In the genomic region with DNA sequence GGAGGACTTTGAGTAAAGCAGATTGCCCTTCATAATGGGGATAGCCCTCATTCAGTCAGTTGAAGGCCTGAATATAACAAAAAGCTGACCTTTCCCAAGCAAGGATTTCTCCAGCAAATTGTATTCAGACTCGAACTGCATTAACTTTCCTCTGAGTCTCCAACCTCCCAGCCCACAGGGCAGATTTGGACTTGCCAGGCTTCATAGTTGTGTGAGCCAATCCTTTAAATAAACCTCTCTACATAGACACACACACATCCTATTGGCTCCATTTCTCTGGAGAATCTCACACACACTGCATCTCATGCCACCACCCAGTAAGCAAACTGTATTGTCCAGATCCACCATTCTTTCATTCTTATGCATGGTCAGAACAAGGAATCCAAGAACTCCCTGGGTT, we compare ENCODE assay signal across 40 cellular contexts.
"Had no signal": no experiment of that assay in that cellular context is flagged by ENCODE, and none has a peak within 500 bp of the region (broad histone marks: within the 10 kb centered on the region; RNA-seq: fewer than 3 reads in every experiment).

No MANE protein-coding gene starts in this region.

- ATAC-seq: activated CD8-positive, alpha-beta T cell treated with anti-CD3 and anti-CD28 coated beads for 36 hours; activated naive CD4-positive, alpha-beta T cell treated with anti-CD3 and anti-CD28 coated beads, Interleukin-2, amount 50 U/mL, for 72 hours; activated T-cell treated with anti-CD3 and anti-CD28 coated beads, Interleukin-2, amount 50 U/mL, for 4 hours; activated T-cell treated with anti-CD3 and anti-CD28 coated beads, Interleukin-2, amount 50 U/mL, for 72 hours; activated T-helper 17 cell treated with anti-CD3 and anti-CD28 coated beads, Interleukin-2, amount 50 U/mL, for 72 hours; body of pancreas had no signal

- H3K27me3 ChIP-seq: adrenal gland, body of pancreas, brain microvascular endothelial cell, breast epithelium, cardiac muscle cell had no signal

- H3K9me3 ChIP-seq: adrenal gland, body of pancreas, breast epithelium had no signal

- H3K27me3 Mint-ChIP-seq: activated B cell treated with CpG ODN at 0.5 μM for 24 hours; activated CD4-positive, alpha-beta memory T cell treated with anti-CD3 and anti-CD28 coated beads for 36 hours; activated CD4-positive, alpha-beta T cell treated with anti-CD3 and anti-CD28 coated beads, Interleukin-2, amount 10 ng/mL, durations not matched to agents 24 days and 14 days; activated CD8-positive, alpha-beta T cell treated with anti-CD3 and anti-CD28 coated beads for 36 hours; activated naive CD8-positive, alpha-beta T cell treated with anti-CD3 and anti-CD28 coated beads for 36 hours; activated T-helper 17 cell treated with anti-CD3 and anti-CD28 coated beads, Interleukin-2, amount 50 U/mL, for 72 hours; central memory CD8-positive, alpha-beta T cell had no signal

- H3K4me1 ChIP-seq: adrenal gland, body of pancreas, breast epithelium had no signal

- H3K27ac Mint-ChIP-seq: activated B cell treated with CpG ODN at 0.5 μM for 24 hours; activated CD4-positive, alpha-beta memory T cell treated with anti-CD3 and anti-CD28 coated beads for 36 hours; activated CD4-positive, alpha-beta T cell treated with anti-CD3 and anti-CD28 coated beads, Interleukin-2, amount 10 ng/mL, durations not matched to agents 24 days and 14 days; activated CD8-positive, alpha-beta T cell treated with anti-CD3 and anti-CD28 coated beads for 36 hours; activated naive CD4-positive, alpha-beta T cell treated with anti-CD3 and anti-CD28 coated beads for 36 hours; activated naive CD4-positive, alpha-beta T cell treated with anti-CD3 and anti-CD28 coated beads, Interleukin-2, amount 50 U/mL, for 72 hours; activated naive CD8-positive, alpha-beta T cell treated with anti-CD3 and anti-CD28 coated beads for 36 hours; activated T-cell treated with anti-CD3 and anti-CD28 coated beads, Interleukin-2, amount 50 U/mL, for 72 hours; activated T-helper 1 cell treated with anti-CD3 and anti-CD28 coated beads, Interleukin-12 subunit alpha, Interleukin-12 subunit beta, Interleukin-2, Interleukin-4 antibody, amounts not matched to agents 30 ng/mL and 10 ng/mL and 1 ng/mL, durations not matched to agents 14 hours and 24 hours and 36 hours; activated T-helper 17 cell treated with anti-CD3 and anti-CD28 coated beads, Interleukin-2, amount 50 U/mL, for 72 hours; T-helper 1 cell treated with Interleukin-12 subunit alpha and Interleukin-12 subunit beta and Interleukin-4 antibody, amounts not matched to agents 30 μg/mL and 1 μg/mL, for 36 hours; T-helper 2 cell treated with Interferon-gamma antibody and Interleukin-4, amounts not matched to agents 5 μg/mL and 100 μg/mL, for 36 hours had no signal

- H3K9me3 Mint-ChIP-seq: activated CD4-positive, alpha-beta T cell treated with anti-CD3 and anti-CD28 coated beads, Interleukin-2, amount 10 ng/mL, durations not matched to agents 24 days and 14 days; activated T-helper 1 cell treated with anti-CD3 and anti-CD28 coated beads, Interleukin-12 subunit alpha, Interleukin-12 subunit beta, Interleukin-2, Interleukin-4 antibody, amounts not matched to agents 30 ng/mL and 10 ng/mL and 1 ng/mL, durations not matched to agents 14 hours and 24 hours and 36 hours had no signal

- FAIRE-seq: astrocyte, TTC549 had no signal

- H3K4me1 Mint-ChIP-seq: activated B cell treated with CpG ODN at 0.5 μM for 24 hours; activated CD4-positive, alpha-beta T cell treated with anti-CD3 and anti-CD28 coated beads, Interleukin-2, amount 10 ng/mL, durations not matched to agents 24 days and 14 days; activated naive CD8-positive, alpha-beta T cell treated with anti-CD3 and anti-CD28 coated beads for 36 hours; activated T-helper 17 cell treated with anti-CD3 and anti-CD28 coated beads, Interleukin-2, amount 50 U/mL, for 72 hours; central memory CD8-positive, alpha-beta T cell had no signal

- H3K36me3 Mint-ChIP-seq: activated CD4-positive, alpha-beta memory T cell treated with anti-CD3 and anti-CD28 coated beads for 36 hours; activated naive CD4-positive, alpha-beta T cell treated with anti-CD3 and anti-CD28 coated beads, Interleukin-2, amount 50 U/mL, for 72 hours; activated naive CD8-positive, alpha-beta T cell treated with anti-CD3 and anti-CD28 coated beads for 36 hours had no signal

- H3K4me3 Mint-ChIP-seq: activated B cell treated with CpG ODN at 0.5 μM for 24 hours; activated CD4-positive, alpha-beta memory T cell treated with anti-CD3 and anti-CD28 coated beads for 36 hours; activated CD4-positive, alpha-beta T cell treated with anti-CD3 and anti-CD28 coated beads, Interleukin-2, amount 10 ng/mL, durations not matched to agents 24 days and 14 days; activated CD8-positive, alpha-beta T cell treated with anti-CD3 and anti-CD28 coated beads for 36 hours; activated naive CD4-positive, alpha-beta T cell treated with anti-CD3 and anti-CD28 coated beads for 36 hours; activated naive CD8-positive, alpha-beta T cell treated with anti-CD3 and anti-CD28 coated beads for 36 hours; activated T-cell treated with anti-CD3 and anti-CD28 coated beads, Interleukin-2, amount 50 U/mL, for 4 hours; activated T-cell treated with anti-CD3 and anti-CD28 coated beads, Interleukin-2, amount 50 U/mL, for 72 hours; activated T-helper 1 cell treated with anti-CD3 and anti-CD28 coated beads, Interleukin-12 subunit alpha, Interleukin-12 subunit beta, Interleukin-2, Interleukin-4 antibody, amounts not matched to agents 30 ng/mL and 10 ng/mL and 1 ng/mL, durations not matched to agents 14 hours and 24 hours and 36 hours; activated T-helper 17 cell treated with anti-CD3 and anti-CD28 coated beads, Interleukin-2, amount 50 U/mL, for 72 hours; central memory CD8-positive, alpha-beta T cell; T-helper 1 cell treated with Interleukin-12 subunit alpha and Interleukin-12 subunit beta and Interleukin-4 antibody, amounts not matched to agents 30 μg/mL and 1 μg/mL, for 36 hours; T-helper 2 cell treated with Interferon-gamma antibody and Interleukin-4, amounts not matched to agents 5 μg/mL and 100 μg/mL, for 36 hours had no signal

- H3K27ac ChIP-seq: adrenal gland, body of pancreas, brain microvascular endothelial cell, breast epithelium, cardiac muscle cell, VCaP had no signal

- DNase-seq: activated B cell treated with CpG ODN at 0.5 μM for 24 hours; activated CD4-positive, alpha-beta memory T cell treated with anti-CD3 and anti-CD28 coated beads for 36 hours; activated CD4-positive, alpha-beta T cell treated with anti-CD3 and anti-CD28 coated beads for 4 hours; activated CD4-positive, alpha-beta T cell treated with anti-CD3 and anti-CD28 coated beads, Interleukin-2, amount 10 ng/mL, durations not matched to agents 24 days and 14 days; activated CD4-positive, alpha-beta T cell treated with anti-CD3 and anti-CD28 coated beads, Interleukin-2, amount 50 U/mL, for 1 hour; activated CD4-positive, alpha-beta T cell treated with anti-CD3 and anti-CD28 coated beads, Interleukin-2, amount 50 U/mL, for 4 hours; activated CD4-positive, CD25-positive, alpha-beta regulatory T cell treated with anti-CD3 and anti-CD28 coated beads, Interleukin-2, amount 50 U/mL, for 72 hours; activated CD8-positive, alpha-beta memory T cell treated with anti-CD3 and anti-CD28 coated beads, Interleukin-2, amount 50 U/mL, for 4 hours; activated CD8-positive, alpha-beta T cell treated with anti-CD3 and anti-CD28 coated beads for 36 hours; activated effector memory CD4-positive, alpha-beta T cell treated with anti-CD3 and anti-CD28 coated beads, Interleukin-2, amount 50 U/mL, for 16 hours; activated gamma-delta T cell treated with Interleukin-2 at 50 U/mL for 16 hours; activated naive CD4-positive, alpha-beta T cell; activated naive CD4-positive, alpha-beta T cell treated with anti-CD3 and anti-CD28 coated beads for 36 hours; activated naive CD4-positive, alpha-beta T cell treated with anti-CD3 and anti-CD28 coated beads, Interleukin-2, amount 50 U/mL, for 16 hours; activated naive CD8-positive, alpha-beta T cell treated with anti-CD3 and anti-CD28 coated beads for 36 hours; activated T-cell treated with anti-CD3 and anti-CD28 coated beads for 4 hours; activated T-cell treated with anti-CD3 and anti-CD28 coated beads, Interleukin-2, amount 50 U/mL, for 1 hour; activated T-cell treated with anti-CD3 and anti-CD28 coated beads, Interleukin-2, amount 50 U/mL, for 4 hours; activated T-cell treated with anti-CD3 and anti-CD28 coated beads, Interleukin-2, amount 50 U/mL, for 72 hours; adrenal gland; amniotic stem cell; aorta; body of pancreas; brain microvascular endothelial cell; caudate nucleus; cerebellar nuclear complex; T-helper 1 cell; T-helper 2 cell; T-helper 9 cell had no signal

- H3K36me3 ChIP-seq: adrenal gland, brain microvascular endothelial cell, breast epithelium, cardiac muscle cell had no signal

- H3K4me3 ChIP-seq: adrenal gland, body of pancreas, breast epithelium, cardiac muscle cell had no signal
